In the genomic region with DNA sequence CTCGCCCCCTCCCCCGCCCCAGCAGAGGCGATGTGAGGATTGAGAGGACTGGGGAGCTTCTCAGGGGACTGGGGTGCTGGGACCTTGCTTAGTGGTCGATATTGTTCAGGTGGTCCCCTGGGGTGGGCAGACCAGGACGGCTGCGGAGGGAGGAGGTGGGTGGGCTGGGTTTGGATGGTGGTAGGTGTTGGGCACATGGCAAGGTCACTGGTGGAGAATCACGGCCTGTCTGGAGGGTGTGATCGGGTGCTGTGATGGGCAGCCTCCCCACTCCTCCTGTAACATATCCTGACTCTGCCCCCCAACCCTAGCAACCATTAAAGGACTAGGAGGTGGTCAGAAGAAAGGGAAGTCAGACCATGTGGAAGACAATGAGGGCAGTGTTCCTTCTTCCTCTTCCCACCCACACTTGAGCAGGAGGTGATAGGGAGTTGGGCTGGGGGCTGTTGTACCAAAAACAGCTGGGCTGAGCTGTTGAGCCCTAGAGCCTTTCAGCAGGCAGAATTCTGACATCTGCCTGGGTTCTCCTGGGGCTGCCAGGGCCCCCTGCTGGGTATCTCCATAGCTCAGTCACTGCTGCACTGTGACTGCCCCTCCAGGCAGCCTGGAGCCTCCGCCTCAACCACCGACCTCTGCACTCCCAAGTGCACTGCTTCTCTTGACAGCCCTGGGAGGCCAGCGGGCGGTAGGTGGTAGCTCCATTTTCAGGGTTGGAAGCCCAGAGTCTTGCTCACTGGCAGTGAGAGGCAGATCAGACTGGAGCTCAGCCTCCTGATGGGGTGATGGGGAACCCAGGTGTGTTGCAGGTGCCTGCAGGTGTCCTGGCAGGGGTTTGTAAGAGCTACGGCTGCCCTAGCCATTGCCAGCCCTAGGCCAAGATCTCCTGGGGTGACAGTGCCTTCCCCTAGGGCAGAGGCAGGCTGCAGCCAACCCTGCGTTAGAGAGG, we compare ENCODE assay signal across 11 cellular contexts. TPM values are rescaled to one million over a fixed set of nuclear protein-coding genes. Genes with fewer than 3 reads are reported as not detected.
A peak's percentile ranks its signal among the peaks of the same experiment; 100 is the strongest.
DNase-seq lines count a peak whose midpoint lies in the region; ATAC-seq and TF ChIP-seq lines count a peak whose summit lies in the region.
"Had no signal": no experiment of that assay in that cellular context is flagged by ENCODE, and none has a peak within 500 bp of the region (broad histone marks: within the 10 kb centered on the region; RNA-seq: fewer than 3 reads in every experiment).

No MANE protein-coding gene starts in this region.

- in situ Hi-C loops in brain microvascular endothelial cell (cut with HindIII; ENCODE audit: low pct_ligation_motif_present, low sequenced_read_pairs), result no loop called here

- H3K36me3 ChIP-seq in brain microvascular endothelial cell (replicated peaks), result no peaks in the 10 kb centered on the region
- H3K36me3 ChIP-seq in spleen, result peaks cover 0 to 55% (median 7%) of the 10 kb centered on the region in 6 donors

- CTCF ChIA-PET in activated CD4-positive, alpha-beta memory T cell treated with anti-CD3 and anti-CD28 coated beads, Interleukin-2, amount 10 ng/mL, durations not matched to agents 7 days and 5 days (lab: Charles Lee), result interaction anchor here (0.7 to 1.4 kb wide), 4 partner anchors 9 to 66 kb away, joined by 3 to 5 read pairs (median 4); no protein-coding TSS in a partner anchor
- CTCF ChIA-PET in activated CD4-positive, alpha-beta memory T cell treated with anti-CD3 and anti-CD28 coated beads for 36 hours (lab: Charles Lee), result interaction anchor here (1.5 to 3.3 kb wide), 2 partner anchors 8 to 66 kb away, joined by 4 to 20 read pairs; no protein-coding TSS in a partner anchor

- H3K4me3 ChIP-seq in brain microvascular endothelial cell (ENCODE audit: low read depth, low read length) (no peak overlapping the region), spleen (no peak overlapping the region)
- H3K4me3 ChIP-seq: SK-N-MC had no signal

- no peaks in the 10 kb centered on the region for H3K36me3 Mint-ChIP-seq in activated CD4-positive, alpha-beta memory T cell treated with anti-CD3 and anti-CD28 coated beads, Interleukin-2, amount 10 ng/mL, durations not matched to agents 7 days and 5 days (ENCODE audit: low read depth)
- peaks cover 3% of the 10 kb centered on the region for H3K36me3 Mint-ChIP-seq in activated CD4-positive, alpha-beta memory T cell treated with anti-CD3 and anti-CD28 coated beads for 36 hours

- intact Hi-C loops in activated CD4-positive, alpha-beta memory T cell treated with anti-CD3 and anti-CD28 coated beads for 36 hours (cut with micrococcal nuclease), result no loop called here
- intact Hi-C loops in spleen (cut with DNase I; ENCODE audit: low total_unique reads), result no loop called here

- no peaks in the 10 kb centered on the region for H3K27me3 ChIP-seq in brain microvascular endothelial cell (replicated peaks)
- H3K27me3 ChIP-seq in spleen (replicated peaks in 1 of 7), result peaks cover 0 to 8% (median 0%) of the 10 kb centered on the region in 7 donors

- POLR2A ChIA-PET in activated CD4-positive, alpha-beta memory T cell treated with anti-CD3 and anti-CD28 coated beads, Interleukin-2, amount 10 ng/mL, durations not matched to agents 7 days and 5 days (lab: Charles Lee), result interaction anchor here (1.1 kb wide), 1 partner anchor 11 kb away, joined by 3 read pairs; no protein-coding TSS in a partner anchor
- POLR2A ChIA-PET in activated CD4-positive, alpha-beta memory T cell treated with anti-CD3 and anti-CD28 coated beads for 36 hours (lab: Charles Lee), result interaction anchor here (1.1 kb wide), 1 partner anchor 9 kb away, joined by 3 read pairs; no protein-coding TSS in a partner anchor

- ATAC-seq in HG03097 (IDR thresholded peaks at IDR 0.05; ENCODE audit: low FRiP score, unreplicated experiment) (no peak), HG02973 (IDR thresholded peaks at IDR 0.05; ENCODE audit: unreplicated experiment) (no peak)

- WGBS in spleen, 5 donors, result 84 to 87% (median 84%) methylated on average over 7 to 14 of the region's 14 CpGs

- TF ChIP-seq CTCF in brain microvascular endothelial cell (IDR thresholded peaks at IDR 0.05; ENCODE audit: low read depth, low read length, missing control alignments) (peak; percentile 33), spleen (IDR thresholded peaks at IDR 0.05 in 8 of 11, conservative IDR thresholded peaks at IDR 0.05 in 3 of 11) (no peak)

- H3K4me3 Mint-ChIP-seq in activated CD4-positive, alpha-beta memory T cell treated with anti-CD3 and anti-CD28 coated beads, Interleukin-2, amount 10 ng/mL, durations not matched to agents 7 days and 5 days, result no peak overlapping the region
- H3K4me3 Mint-ChIP-seq in activated CD4-positive, alpha-beta memory T cell treated with anti-CD3 and anti-CD28 coated beads for 36 hours, result no peak overlapping the region

- no peaks in the 10 kb centered on the region for H3K9me3 Mint-ChIP-seq in activated CD4-positive, alpha-beta memory T cell treated with anti-CD3 and anti-CD28 coated beads, Interleukin-2, amount 10 ng/mL, durations not matched to agents 7 days and 5 days
- no peaks in the 10 kb centered on the region for H3K9me3 Mint-ChIP-seq in activated CD4-positive, alpha-beta memory T cell treated with anti-CD3 and anti-CD28 coated beads for 36 hours

- no peak overlapping the region for H3K27ac Mint-ChIP-seq in activated CD4-positive, alpha-beta memory T cell treated with anti-CD3 and anti-CD28 coated beads, Interleukin-2, amount 10 ng/mL, durations not matched to agents 7 days and 5 days
- H3K27ac Mint-ChIP-seq in activated CD4-positive, alpha-beta memory T cell treated with anti-CD3 and anti-CD28 coated beads for 36 hours, result no peak overlapping the region

- H3K4me1 ChIP-seq in spleen, result peaks cover 7 to 100% (median 58%) of the 10 kb centered on the region in 6 donors

- TF ChIP-seq POLR2A in spleen (IDR thresholded peaks at IDR 0.05), result no peak

- H3K27me3 Mint-ChIP-seq in activated CD4-positive, alpha-beta memory T cell treated with anti-CD3 and anti-CD28 coated beads, Interleukin-2, amount 10 ng/mL, durations not matched to agents 7 days and 5 days, result no peaks in the 10 kb centered on the region
- H3K27me3 Mint-ChIP-seq in activated CD4-positive, alpha-beta memory T cell treated with anti-CD3 and anti-CD28 coated beads for 36 hours, result no peaks in the 10 kb centered on the region

- no peak overlapping the region for H3K27ac ChIP-seq in brain microvascular endothelial cell
- H3K27ac ChIP-seq in spleen, result peak overlapping the region in 3 of 8 donors; percentile 39 to 82 (median 45)
- H3K27ac ChIP-seq: SK-N-MC had no signal

- peaks cover 16% of the 10 kb centered on the region for H3K4me1 Mint-ChIP-seq in activated CD4-positive, alpha-beta memory T cell treated with anti-CD3 and anti-CD28 coated beads, Interleukin-2, amount 10 ng/mL, durations not matched to agents 7 days and 5 days
- H3K4me1 Mint-ChIP-seq in activated CD4-positive, alpha-beta memory T cell treated with anti-CD3 and anti-CD28 coated beads for 36 hours (ENCODE audit: low read depth), result peaks cover 7% of the 10 kb centered on the region

- DNase-seq in activated CD4-positive, alpha-beta memory T cell treated with anti-CD3 and anti-CD28 coated beads, Interleukin-2, amount 10 ng/mL, durations not matched to agents 7 days and 5 days, result peak; percentile 13
- no peak for DNase-seq in activated CD4-positive, alpha-beta memory T cell treated with anti-CD3 and anti-CD28 coated beads for 36 hours
- DNase-seq in MV-4-11 (lab: John Stamatoyannopoulos, UW), result peak; percentile 66
- no peak for DNase-seq in brain microvascular endothelial cell
- peak; percentile 70 for DNase-seq in spleen
- DNase-seq in occipital lobe (lab: John Stamatoyannopoulos, UW), result no peak
- DNase-seq: midbrain had no signal

- no peaks in the 10 kb centered on the region for H3K9me3 ChIP-seq in spleen

RNA-seq across cellular contexts. Expression of a gene that starts 15.3 kb away (rescaled TPM):
- total RNA-seq in activated CD4-positive, alpha-beta memory T cell treated with anti-CD3 and anti-CD28 coated beads, Interleukin-2, amount 10 ng/mL, durations not matched to agents 7 days and 5 days, result 1 to 10 TPM; 2.5 to 2.6 TPM
- total RNA-seq in activated CD4-positive, alpha-beta memory T cell treated with anti-CD3 and anti-CD28 coated beads for 36 hours, result 1 to 10 TPM; 6.1 TPM
- total RNA-seq in spleen (10 to 100 TPM; 16.9 to 39.1 (median 27.3) TPM), occipital lobe (90.8 TPM)
- polyA plus RNA-seq in spleen, result 10 to 100 TPM in 1 of 3 donors, 1 to 10 TPM in 2; 6.4 to 16.7 (median 8.2) TPM

RNA-seq across cellular contexts. Expression of a gene that starts 36.1 kb away (rescaled TPM):
- total RNA-seq in activated CD4-positive, alpha-beta memory T cell treated with anti-CD3 and anti-CD28 coated beads, Interleukin-2, amount 10 ng/mL, durations not matched to agents 7 days and 5 days, result 10 to 100 TPM in 1 of 2 experiments, 1 to 10 TPM in 1; 9.9 to 11.0 TPM
- 10 to 100 TPM; 14.6 to 15.9 TPM for total RNA-seq in activated CD4-positive, alpha-beta memory T cell treated with anti-CD3 and anti-CD28 coated beads for 36 hours
- total RNA-seq in spleen (10 to 100 TPM; 35.5 to 76.8 (median 60.2) TPM), occipital lobe (10.3 TPM)
- 10 to 100 TPM in 2 of 3 donors, 1 to 10 TPM in 1; 7.4 to 21.1 (median 10.5) TPM for polyA plus RNA-seq in spleen

RNA-seq across cellular contexts. Expression of a gene that starts 49.6 kb away (rescaled TPM):
- not detected for total RNA-seq in activated CD4-positive, alpha-beta memory T cell treated with anti-CD3 and anti-CD28 coated beads, Interleukin-2, amount 10 ng/mL, durations not matched to agents 7 days and 5 days
- not detected for total RNA-seq in activated CD4-positive, alpha-beta memory T cell treated with anti-CD3 and anti-CD28 coated beads for 36 hours
- total RNA-seq in spleen (under 1 TPM in 2 of 7 donors, not detected in 5; 0.32 to 0.43 TPM), occipital lobe (not detected)
- polyA plus RNA-seq in spleen, result under 1 TPM; 0.03 to 0.16 (median 0.04) TPM
- total RNA-seq: MCF 10A had no signal

Comparison
In these comparisons a context has a peak if more than half of its experiments do, and no peak if none do; other contexts are left out.
1. DNase-seq: peak in activated CD4-positive, alpha-beta memory T cell treated with anti-CD3 and anti-CD28 coated beads, Interleukin-2, amount 10 ng/mL, durations not matched to agents 7 days and 5 days (single experiment), MV-4-11 (single experiment) and spleen (single experiment); none in activated CD4-positive, alpha-beta memory T cell treated with anti-CD3 and anti-CD28 coated beads for 36 hours (single experiment), brain microvascular endothelial cell (single experiment) and occipital lobe (single experiment).